ENCODE assay signal across 13 cellular contexts in the genomic region with DNA sequence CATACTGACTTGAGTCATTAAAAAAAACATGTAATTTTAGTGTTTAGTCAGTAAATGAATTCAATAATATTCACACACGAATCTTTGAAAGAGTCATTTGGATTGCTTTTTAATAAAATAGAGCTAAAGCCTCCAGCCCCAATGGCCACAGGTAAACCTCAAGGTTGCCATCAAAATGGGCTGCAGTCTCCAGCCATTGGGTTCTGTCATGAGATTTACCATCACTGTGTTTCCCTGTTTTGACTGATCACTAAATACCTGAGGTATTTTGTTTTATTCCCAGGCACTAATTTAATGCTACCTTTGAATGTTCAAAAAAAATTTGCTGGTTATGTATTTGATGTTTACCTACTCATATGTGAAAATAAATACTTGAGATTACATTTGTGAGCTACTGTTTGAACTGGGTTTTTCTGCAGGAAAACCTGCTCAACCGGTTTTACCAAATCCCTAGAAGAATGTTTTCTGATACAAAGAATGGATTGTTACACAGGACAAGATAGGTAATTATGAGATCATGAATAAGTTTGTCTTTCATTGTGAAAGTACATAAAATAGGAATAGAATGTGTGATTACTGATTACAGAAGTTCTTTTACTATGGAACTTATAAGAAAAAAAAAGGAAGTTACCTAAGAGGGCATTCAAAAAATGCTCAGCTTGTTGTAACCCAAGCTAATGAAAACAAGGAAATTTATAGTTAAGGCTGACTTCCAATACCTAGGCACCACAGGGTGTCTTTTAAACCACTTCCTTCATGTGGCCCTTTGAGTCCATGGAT.
DNase-seq lines count a peak whose midpoint lies in the region; ATAC-seq and TF ChIP-seq lines count a peak whose summit lies in the region.
"Had no signal": no experiment of that assay in that cellular context is flagged by ENCODE, and none has a peak within 500 bp of the region (broad histone marks: within the 10 kb centered on the region; RNA-seq: fewer than 3 reads in every experiment).

No MANE protein-coding gene starts in this region.

- 51 to 57% methylated on average over 2 of the region's 2 CpGs for WGBS in tibial nerve, 2 donors

- no peak for TF ChIP-seq POLR2A in tibial nerve (IDR thresholded peaks at IDR 0.05)

- ATAC-seq in HG03354 (IDR thresholded peaks at IDR 0.05; ENCODE audit: poor library complexity, severe bottlenecking, unreplicated experiment), result no peak
- ATAC-seq: naive thymus-derived CD4-positive, alpha-beta T cell had no signal

- no peak for TF ChIP-seq EP300 in tibial nerve (IDR thresholded peaks at IDR 0.05)

- no peaks in the 10 kb centered on the region for H3K4me1 ChIP-seq in tibial nerve
- H3K4me1 ChIP-seq: vagina had no signal

- peaks cover 36% of the 10 kb centered on the region for H3K4me1 Mint-ChIP-seq in mesothelial cell of epicardium
- H3K4me1 Mint-ChIP-seq: naive thymus-derived CD4-positive, alpha-beta T cell had no signal

- H3K4me3 ChIP-seq in astrocyte of the spinal cord (ENCODE audit: low read depth, low read length), result no peak overlapping the region
- H3K4me3 ChIP-seq in tibial nerve, result no peak overlapping the region
- H3K4me3 ChIP-seq: vagina had no signal

- TF ChIP-seq CTCF in astrocyte of the spinal cord (IDR thresholded peaks at IDR 0.05; ENCODE audit: low read depth, low read length), result no peak
- TF ChIP-seq CTCF in mesothelial cell of epicardium (IDR thresholded peaks at IDR 0.05; ENCODE audit: unreplicated experiment), result no peak
- no peak for TF ChIP-seq CTCF in tibial nerve (IDR thresholded peaks at IDR 0.05)

- peaks cover 8% of the 10 kb centered on the region for H3K9me3 Mint-ChIP-seq in mesothelial cell of epicardium

- H3K36me3 Mint-ChIP-seq in mesothelial cell of epicardium, result no peaks in the 10 kb centered on the region
- H3K36me3 Mint-ChIP-seq: naive thymus-derived CD4-positive, alpha-beta T cell had no signal

- H3K36me3 ChIP-seq in tibial nerve, result no peaks in the 10 kb centered on the region
- H3K36me3 ChIP-seq: vagina had no signal

- H3K27ac ChIP-seq in tibial nerve (no peak overlapping the region), caudate nucleus (ENCODE audit: low read depth, low read length) (no peak overlapping the region)
- H3K27ac ChIP-seq: vagina had no signal

- no peaks in the 10 kb centered on the region for H3K27me3 Mint-ChIP-seq in mesothelial cell of epicardium (ENCODE audit: low read depth)

- DNase-seq in DMS53 treated with DMSO at 0.1 percent for 48 hours (lab: John Stamatoyannopoulos, UW; ENCODE audit: unreplicated experiment), result peak; percentile 74
- peak; percentile 79 for DNase-seq in NCI-H1105 (lab: John Stamatoyannopoulos, UW)
- DNase-seq in astrocyte of the spinal cord (ENCODE audit: low read depth, low spot score), result peak; percentile 40
- DNase-seq in mesothelial cell of epicardium (ENCODE audit: low spot score in 2 of 2, unreplicated experiment in 2 of 2), result no peak
- no peak for DNase-seq in activated T-cell treated with anti-CD3 and anti-CD28 coated beads, Interleukin-2, amount 50 U/mL, for 48 hours
- DNase-seq in tibial nerve (ENCODE audit: low spot score in 2 of 2), result no peak
- DNase-seq in caudate nucleus (lab: John Stamatoyannopoulos, UW), result no peak
- DNase-seq: GOT3; naive thymus-derived CD4-positive, alpha-beta T cell; NK-92 treated with Interleukin-12 subunit alpha and Interleukin-12 subunit beta, amount 100 ng/mL, for 24 hours; T-helper 9 cell had no signal

- no peak overlapping the region for H3K4me3 Mint-ChIP-seq in mesothelial cell of epicardium
- H3K4me3 Mint-ChIP-seq: naive thymus-derived CD4-positive, alpha-beta T cell had no signal

- H3K27me3 ChIP-seq in tibial nerve, result no peaks in the 10 kb centered on the region
- H3K27me3 ChIP-seq: vagina had no signal

- in situ Hi-C loops in astrocyte of the spinal cord (cut with HindIII; ENCODE audit: low sequenced_read_pairs), result no loop called here

- no peaks in the 10 kb centered on the region for H3K9me3 ChIP-seq in tibial nerve
- H3K9me3 ChIP-seq: vagina had no signal

- H3K27ac Mint-ChIP-seq in mesothelial cell of epicardium, result peak overlapping the region; percentile 80
- H3K27ac Mint-ChIP-seq: naive thymus-derived CD4-positive, alpha-beta T cell had no signal

Comparison
In these comparisons a context has a peak if more than half of its experiments do, and no peak if none do; other contexts are left out.
1. DNase-seq: peak in DMS53 treated with DMSO at 0.1 percent for 48 hours (single experiment), NCI-H1105 (single experiment) and astrocyte of the spinal cord (single experiment); none in mesothelial cell of epicardium (0 of 2), activated T-cell treated with anti-CD3 and anti-CD28 coated beads, Interleukin-2, amount 50 U/mL, for 48 hours (0 of 2), tibial nerve (0 of 2) and caudate nucleus (0 of 61).